Comparison of ENCODE assay signal across 16 cellular contexts in genomic region chr2:1773883-1774282, GRCh38. TPM values are rescaled to one million over a fixed set of nuclear protein-coding genes. Genes with fewer than 3 reads are reported as not detected.
DNase-seq lines count a peak whose midpoint lies in the region; ATAC-seq lines count a peak whose summit lies in the region.
"Had no signal": no experiment of that assay in that cellular context is flagged by ENCODE, and none has a peak within 500 bp of the region (broad histone marks: within the 10 kb centered on the region; RNA-seq: fewer than 3 reads in every experiment).

No MANE protein-coding gene starts in this region.

- no peak for ATAC-seq in activated CD4-positive, CD25-positive, alpha-beta regulatory T cell treated with anti-CD3 and anti-CD28 coated beads, Interleukin-2, amount 50 U/mL, for 24 hours
- ATAC-seq: HCT116, PC-3 had no signal

- DNase-seq in NCI-H1105 treated with DMSO at 0.1 percent for 48 hours (lab: John Stamatoyannopoulos, UW) (peak; percentile 4), NCI-H1105 (lab: John Stamatoyannopoulos, UW) (no peak), NCI-H187 treated with DMSO at 0.1 percent for 48 hours (lab: John Stamatoyannopoulos, UW) (peak; percentile 86), NCI-H510A (lab: John Stamatoyannopoulos, UW) (peak; percentile 41), mesenteric fat pad (ENCODE audit: low spot score) (peak; percentile 22), NCI-H1694 (lab: John Stamatoyannopoulos, UW) (no peak), Ammon's horn (ENCODE audit: low spot score) (no peak)
- DNase-seq: Calu3; CD4-positive, CD25-positive, alpha-beta regulatory T cell; DMS79 treated with DMSO at 0.1 percent for 48 hours; NCI-H2081; NCI-H524; PC-3; SW 1271 had no signal

RNA-seq across cellular contexts. Expression of gene PXDN, which starts 29.6 kb away (rescaled TPM):
- total RNA-seq in mesenteric fat pad, result 228 TPM
- total RNA-seq: Calu3 had no signal

Comparison
In these comparisons a context has a peak if more than half of its experiments do, and no peak if none do; other contexts are left out.
1. DNase-seq: peak in NCI-H1105 treated with DMSO at 0.1 percent for 48 hours (single experiment), NCI-H187 treated with DMSO at 0.1 percent for 48 hours (single experiment), NCI-H510A (single experiment) and mesenteric fat pad (single experiment); none in NCI-H1105 (single experiment), NCI-H1694 (single experiment) and Ammon's horn (single experiment).